In the genomic region with DNA sequence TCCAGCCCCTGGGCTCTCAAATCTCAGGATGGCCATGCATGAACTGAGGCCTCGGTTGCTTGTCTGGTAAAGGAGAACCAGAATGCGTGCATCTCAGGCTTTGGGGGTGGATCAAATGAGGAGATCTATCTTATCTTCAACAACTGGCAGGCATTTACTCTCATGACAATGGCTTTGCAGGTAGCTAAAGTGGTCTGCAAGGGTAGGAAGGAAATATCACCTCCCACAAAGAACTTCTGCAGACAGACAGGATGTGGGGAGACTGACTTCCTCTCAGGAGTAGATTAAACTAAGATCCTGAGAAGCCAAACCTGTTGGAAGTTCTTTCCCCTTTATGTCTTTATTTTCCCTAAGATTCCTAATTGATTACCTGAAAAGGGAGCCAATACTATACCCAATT, we compare ENCODE assay signal across 1 cellular context.
TF ChIP-seq lines count a peak whose summit lies in the region.

No MANE protein-coding gene starts in this region.

TF ChIP-seq in GM23338, 12 proteins besides CTCF, POLR2A, EP300 and RAD21 (continued from another document):
- no peak for TF ChIP-seq ZNF462 (CRISPR knock-in tag; IDR thresholded peaks at IDR 0.05)
- TF ChIP-seq NANOG (IDR thresholded peaks at IDR 0.05; ENCODE audit: borderline replicate concordance): no peak
- TF ChIP-seq STAT1 (IDR thresholded peaks at IDR 0.05; ENCODE audit: unreplicated experiment): no peak
- TF ChIP-seq REST (IDR thresholded peaks at IDR 0.05; ENCODE audit: unreplicated experiment): no peak
- TF ChIP-seq, protein P1, sequence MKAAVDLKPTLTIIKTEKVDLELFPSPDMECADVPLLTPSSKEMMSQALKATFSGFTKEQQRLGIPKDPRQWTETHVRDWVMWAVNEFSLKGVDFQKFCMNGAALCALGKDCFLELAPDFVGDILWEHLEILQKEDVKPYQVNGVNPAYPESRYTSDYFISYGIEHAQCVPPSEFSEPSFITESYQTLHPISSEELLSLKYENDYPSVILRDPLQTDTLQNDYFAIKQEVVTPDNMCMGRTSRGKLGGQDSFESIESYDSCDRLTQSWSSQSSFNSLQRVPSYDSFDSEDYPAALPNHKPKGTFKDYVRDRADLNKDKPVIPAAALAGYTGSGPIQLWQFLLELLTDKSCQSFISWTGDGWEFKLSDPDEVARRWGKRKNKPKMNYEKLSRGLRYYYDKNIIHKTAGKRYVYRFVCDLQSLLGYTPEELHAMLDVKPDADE (IDR thresholded peaks at IDR 0.05): no peak
- no peak for TF ChIP-seq CREB1 (CRISPR knock-in tag; IDR thresholded peaks at IDR 0.05; ENCODE audit: low read depth)
- TF ChIP-seq POLR2AphosphoS5 (IDR thresholded peaks at IDR 0.05; ENCODE audit: low read depth): no peak
- TF ChIP-seq EZH2phosphoT487 (IDR thresholded peaks at IDR 0.05; ENCODE audit: unreplicated experiment): no peak
- no peak for TF ChIP-seq JUNB (IDR thresholded peaks at IDR 0.05; ENCODE audit: unreplicated experiment)
- TF ChIP-seq ZNF114 (CRISPR knock-in tag; IDR thresholded peaks at IDR 0.05): no peak
